ENCODE assay signal across 9 cellular contexts in genomic region chr10:132229834-132230556, GRCh38. TPM values are rescaled to one million over a fixed set of nuclear protein-coding genes. Genes with fewer than 3 reads are reported as not detected.
DNase-seq lines count a peak whose midpoint lies in the region; ATAC-seq and TF ChIP-seq lines count a peak whose summit lies in the region.
"Had no signal": no experiment of that assay in that cellular context is flagged by ENCODE, and none has a peak within 500 bp of the region (broad histone marks: within the 10 kb centered on the region; RNA-seq: fewer than 3 reads in every experiment).

No MANE protein-coding gene starts in this region.

- H3K4me3 ChIP-seq in BE2C (ENCODE audit: low read depth, low read length), result no peak overlapping the region

- H3K36me3 ChIP-seq in BE2C, result no peaks in the 10 kb centered on the region

- H3K4me1 ChIP-seq in BE2C, result no peaks in the 10 kb centered on the region

- TF ChIP-seq CTCF in BE2C (IDR thresholded peaks at IDR 0.05; ENCODE audit: low read depth, low read length), result no peak

- no peaks in the 10 kb centered on the region for H3K27me3 ChIP-seq in BE2C
- H3K27me3 ChIP-seq: dorsolateral prefrontal cortex had no signal

- peak; percentile 45 for DNase-seq in cerebellar cortex (ENCODE audit: low spot score)
- peak; percentile 58 for DNase-seq in retina
- DNase-seq in superior temporal gyrus (ENCODE audit: extremely low spot score), result no peak
- DNase-seq in BE2C, result no peak
- no peak for DNase-seq in GDM1 (lab: John Stamatoyannopoulos, UW)

- ATAC-seq in GM19372 (IDR thresholded peaks at IDR 0.05; ENCODE audit: low read depth, unreplicated experiment), result peak; percentile 53
- peak; percentile 56 for ATAC-seq in HG03565 (IDR thresholded peaks at IDR 0.05; ENCODE audit: unreplicated experiment)
- no peak for ATAC-seq in GM21576 (IDR thresholded peaks at IDR 0.05; ENCODE audit: unreplicated experiment)

- H3K9me3 ChIP-seq in BE2C, result no peaks in the 10 kb centered on the region

RNA-seq across cellular contexts. Expression of gene DPYSL4, which starts 43.2 kb away (rescaled TPM):
- 15.0 TPM for polyA plus RNA-seq in BE2C (2012; ENCODE audit: insufficient read depth, insufficient read length, low read depth)

Comparison
In these comparisons a context has a peak if more than half of its experiments do, and no peak if none do; other contexts are left out.
1. DNase-seq: peak in cerebellar cortex (single experiment) and retina (single experiment); none in superior temporal gyrus (single experiment), BE2C (single experiment) and GDM1 (single experiment).